In genomic region chr13:107563099-107563925, GRCh38 we compare ENCODE assay signal across 28 cellular contexts.
DNase-seq lines count a peak whose midpoint lies in the region; ATAC-seq and TF ChIP-seq lines count a peak whose summit lies in the region.
"Had no signal": no experiment of that assay in that cellular context is flagged by ENCODE, and none has a peak within 500 bp of the region (broad histone marks: within the 10 kb centered on the region; RNA-seq: fewer than 3 reads in every experiment).

No MANE protein-coding gene starts in this region.

- no peak for TF ChIP-seq CTCF in SK-N-SH (IDR thresholded peaks at IDR 0.05)
- no peak for TF ChIP-seq CTCF in endodermal cell (conservative IDR thresholded peaks at IDR 0.05)
- no peak for TF ChIP-seq CTCF in stomach (IDR thresholded peaks at IDR 0.05)
- no peak for TF ChIP-seq CTCF in GM10248 (IDR thresholded peaks at IDR 0.05; ENCODE audit: control extremely low read depth, extremely low read depth, low read depth, missing control alignments)

- no peak overlapping the region for H2AK5ac ChIP-seq in mesendoderm (ENCODE audit: low read length)

- H3K56ac ChIP-seq in mesendoderm (ENCODE audit: low read length) = no peak overlapping the region

- peaks cover 3% of the 10 kb centered on the region; the same call in 1 of the 2 replicates for H4K20me1 ChIP-seq in SK-N-SH (ENCODE audit: insufficient read depth)

- H3K4me3 ChIP-seq in SK-N-SH (ENCODE audit: low read depth in 2 of 2, low read length in 1 of 2) = no peak overlapping the region
- H3K4me3 ChIP-seq in endodermal cell (ENCODE audit: low read length) = peak overlapping the region; percentile 46
- H3K4me3 ChIP-seq in mesendoderm (ENCODE audit: low read length) = no peak overlapping the region
- no peak overlapping the region for H3K4me3 ChIP-seq in stomach
- H3K4me3 ChIP-seq: K562, left ventricle myocardium inferior, vagina had no signal

- no peak overlapping the region for H2BK120ac ChIP-seq in mesendoderm (ENCODE audit: low read depth, low read length)

- peak in 1 of 2 experiments; percentile 46; a peak in 1 of 4 replicates for TF ChIP-seq EP300 in SK-N-SH (IDR thresholded peaks at IDR 0.05; ENCODE audit: borderline replicate concordance in 1 of 2, low read depth in 1 of 2, low read length in 1 of 2)
- TF ChIP-seq EP300 in stomach (IDR thresholded peaks at IDR 0.05) = no peak

- peaks cover 46% of the 10 kb centered on the region for H3K4me1 Mint-ChIP-seq in endodermal cell
- H3K4me1 Mint-ChIP-seq: activated CD4-positive, alpha-beta memory T cell treated with anti-CD3 and anti-CD28 coated beads, Interleukin-2, amount 10 ng/mL, durations not matched to agents 7 days and 5 days; activated naive CD4-positive, alpha-beta T cell treated with anti-CD3 and anti-CD28 coated beads, Interleukin-2, amount 10 ng/mL, durations not matched to agents 7 days and 5 days; nephron had no signal

- H3K27ac ChIP-seq in SK-N-SH (ENCODE audit: low read depth in 2 of 2, low read length in 1 of 2) (peak overlapping the region in 1 of 2 experiments; percentile 28; a peak in 1 of 4 replicates), endodermal cell (ENCODE audit: low read depth, low read length) (no peak overlapping the region), mesendoderm (ENCODE audit: low read depth, low read length) (no peak overlapping the region), stomach (no peak overlapping the region)
- H3K27ac ChIP-seq: left ventricle myocardium inferior, RWPE1, vagina had no signal

- H3K27ac Mint-ChIP-seq in endodermal cell = peak overlapping the region; percentile 60
- H3K27ac Mint-ChIP-seq: activated CD4-positive, alpha-beta memory T cell treated with anti-CD3 and anti-CD28 coated beads, Interleukin-2, amount 10 ng/mL, durations not matched to agents 7 days and 5 days; activated naive CD4-positive, alpha-beta T cell treated with anti-CD3 and anti-CD28 coated beads, Interleukin-2, amount 10 ng/mL, durations not matched to agents 7 days and 5 days; nephron; progenitor cell of endocrine pancreas; T-helper 1 cell treated with Interleukin-12 subunit alpha and Interleukin-12 subunit beta and Interleukin-4 antibody, amounts not matched to agents 30 μg/mL and 1 μg/mL, for 36 hours had no signal

- no peak overlapping the region for H4K8ac ChIP-seq in mesendoderm (ENCODE audit: low read depth, low read length)

- H3K4me3 Mint-ChIP-seq in endodermal cell = no peak overlapping the region
- H3K4me3 Mint-ChIP-seq: activated CD4-positive, alpha-beta memory T cell treated with anti-CD3 and anti-CD28 coated beads, Interleukin-2, amount 10 ng/mL, durations not matched to agents 7 days and 5 days; activated naive CD4-positive, alpha-beta T cell treated with anti-CD3 and anti-CD28 coated beads, Interleukin-2, amount 10 ng/mL, durations not matched to agents 7 days and 5 days; nephron; T-helper 1 cell treated with Interleukin-12 subunit alpha and Interleukin-12 subunit beta and Interleukin-4 antibody, amounts not matched to agents 30 μg/mL and 1 μg/mL, for 36 hours had no signal

- H3K9ac ChIP-seq in SK-N-SH (no peak overlapping the region), endodermal cell (ENCODE audit: extremely low read depth, low read length, poor library complexity, severe bottlenecking) (no peak overlapping the region), mesendoderm (ENCODE audit: low read length) (no peak overlapping the region)

- no peak overlapping the region for H3K4ac ChIP-seq in mesendoderm (ENCODE audit: low read depth, low read length)

- peaks cover 6% of the 10 kb centered on the region for H3K79me2 ChIP-seq in SK-N-SH (ENCODE audit: insufficient read depth)
- H3K79me2 ChIP-seq in mesendoderm (ENCODE audit: control insufficient read depth, insufficient read depth, low read length) = no peaks in the 10 kb centered on the region

- no peak overlapping the region for H2BK15ac ChIP-seq in mesendoderm (replicated peaks; ENCODE audit: low read depth)

- H3K27me3 ChIP-seq in SK-N-SH (ENCODE audit: insufficient read depth) = no peaks in the 10 kb centered on the region
- no peaks in the 10 kb centered on the region for H3K27me3 ChIP-seq in endodermal cell (ENCODE audit: control insufficient read depth, insufficient read depth, low read length, poor library complexity, severe bottlenecking)
- H3K27me3 ChIP-seq in mesendoderm (ENCODE audit: insufficient read depth, low read length, poor library complexity) = no peaks in the 10 kb centered on the region
- H3K27me3 ChIP-seq in stomach = no peaks in the 10 kb centered on the region
- H3K27me3 ChIP-seq: vagina had no signal

- ATAC-seq in GM19455 (IDR thresholded peaks at IDR 0.05; ENCODE audit: unreplicated experiment) = no peak
- ATAC-seq: K562 had no signal

- H3K36me3 ChIP-seq in SK-N-SH (replicated peaks in 1 of 2; ENCODE audit: control insufficient read depth in 1 of 2, insufficient read depth in 2 of 2, low read length in 1 of 2) (peaks cover 0 to 4% of the 10 kb centered on the region in 2 experiments), endodermal cell (ENCODE audit: control insufficient read depth, insufficient read depth, low read length) (no peaks in the 10 kb centered on the region), mesendoderm (ENCODE audit: control insufficient read depth, insufficient read depth, low read length) (no peaks in the 10 kb centered on the region), stomach (no peaks in the 10 kb centered on the region)
- H3K36me3 ChIP-seq: left ventricle myocardium inferior, vagina had no signal

- peaks cover 5% of the 10 kb centered on the region for H3K79me1 ChIP-seq in mesendoderm (ENCODE audit: low read length)

- no peak overlapping the region for H4K5ac ChIP-seq in mesendoderm (ENCODE audit: low read length)

- intact Hi-C loops in stomach (cut with DNase I; ENCODE audit: low total_unique reads) = no loop called here

- TF ChIP-seq POLR2A in stomach (IDR thresholded peaks at IDR 0.05) = no peak

- H3K27me3 Mint-ChIP-seq in endodermal cell (ENCODE audit: insufficient read depth) = no peaks in the 10 kb centered on the region
- H3K27me3 Mint-ChIP-seq: activated CD4-positive, alpha-beta memory T cell treated with anti-CD3 and anti-CD28 coated beads, Interleukin-2, amount 10 ng/mL, durations not matched to agents 7 days and 5 days; activated naive CD4-positive, alpha-beta T cell treated with anti-CD3 and anti-CD28 coated beads, Interleukin-2, amount 10 ng/mL, durations not matched to agents 7 days and 5 days had no signal

- no peaks in the 10 kb centered on the region for H3K36me3 Mint-ChIP-seq in endodermal cell (ENCODE audit: low read depth)
- H3K36me3 Mint-ChIP-seq: activated naive CD4-positive, alpha-beta T cell treated with anti-CD3 and anti-CD28 coated beads, Interleukin-2, amount 10 ng/mL, durations not matched to agents 7 days and 5 days had no signal

- H3K9me3 Mint-ChIP-seq in endodermal cell = no peaks in the 10 kb centered on the region
- H3K9me3 Mint-ChIP-seq: nephron had no signal

- H3K18ac ChIP-seq in mesendoderm (ENCODE audit: low read length) = no peak overlapping the region

- peaks cover 4% of the 10 kb centered on the region for H3F3A ChIP-seq in SK-N-SH (replicated peaks; ENCODE audit: insufficient read depth)

- DNase-seq in SK-N-SH = peak; percentile 25
- DNase-seq in endodermal cell = no peak
- DNase-seq in mesendoderm = peak; percentile 72
- peak; percentile 68 for DNase-seq in superior temporal gyrus (ENCODE audit: extremely low spot score)
- DNase-seq in NK-92 treated with Interleukin-12 subunit alpha and Interleukin-12 subunit beta, amount 100 ng/mL, for 24 hours (lab: John Stamatoyannopoulos, UW) = no peak
- no peak for DNase-seq in stomach
- DNase-seq in GM10248 (ENCODE audit: extremely low spot score) = no peak
- DNase-seq: activated CD4-positive, alpha-beta memory T cell treated with anti-CD3 and anti-CD28 coated beads, Interleukin-2, amount 10 ng/mL, durations not matched to agents 7 days and 5 days; activated CD4-positive, CD25-positive, alpha-beta regulatory T cell treated with anti-CD3 and anti-CD28 coated beads, Interleukin-2, amount 50 U/mL, for 72 hours; activated CD8-positive, alpha-beta memory T cell treated with anti-CD3 and anti-CD28 coated beads, Interleukin-2, amount 50 U/mL, for 48 hours; activated naive CD4-positive, alpha-beta T cell treated with anti-CD3 and anti-CD28 coated beads, Interleukin-2, amount 10 ng/mL, durations not matched to agents 7 days and 5 days; amniotic stem cell; C1 segment of cervical spinal cord; Caco-2; cortex of kidney; DMS79 treated with DMSO at 0.1 percent for 48 hours; left ventricle myocardium inferior; NCI-H2029; NCI-H774; stimulated activated CD4-positive, alpha-beta T cell treated with anti-CD3 and anti-CD28 coated beads, Interleukin-15, amount 100 ng/mL, for 24 hours; stimulated activated naive CD4-positive, alpha-beta T cell had no signal

- peaks cover 0 to 13% of the 10 kb centered on the region in 2 experiments; a peak in 2 of 4 replicates for H3K4me1 ChIP-seq in SK-N-SH (ENCODE audit: control insufficient read depth in 1 of 2, insufficient read depth in 2 of 2, low read depth in 1 of 2, low read length in 1 of 2)
- H3K4me1 ChIP-seq in endodermal cell (ENCODE audit: control insufficient read depth, insufficient read depth, low read length) = peaks cover 16% of the 10 kb centered on the region
- H3K4me1 ChIP-seq in mesendoderm (ENCODE audit: control insufficient read depth, low read depth, low read length) = peaks cover 13% of the 10 kb centered on the region
- peaks cover 0 to 5% (median 0%) of the 10 kb centered on the region in 4 donors for H3K4me1 ChIP-seq in stomach
- H3K4me1 ChIP-seq: Caco-2, left ventricle myocardium inferior had no signal

- POLR2A ChIA-PET in SK-N-SH (lab: Yijun Ruan, JAX) (no interaction called here), GM10248 (lab: Yijun Ruan, JAX) (no interaction called here)

- no peaks in the 10 kb centered on the region for H3K9me3 ChIP-seq in SK-N-SH
- H3K9me3 ChIP-seq in endodermal cell (ENCODE audit: control insufficient read depth, low read length) = no peaks in the 10 kb centered on the region
- no peaks in the 10 kb centered on the region for H3K9me3 ChIP-seq in stomach
- H3K9me3 ChIP-seq: Caco-2, left ventricle myocardium inferior, vagina had no signal

- H3K4me2 ChIP-seq in SK-N-SH = no peak overlapping the region
- H3K4me2 ChIP-seq in mesendoderm (ENCODE audit: low read length) = no peak overlapping the region

- no peak overlapping the region for H3K23ac ChIP-seq in mesendoderm (ENCODE audit: low read length)

- H2BK5ac ChIP-seq in mesendoderm (ENCODE audit: low read length) = no peak overlapping the region

- CTCF ChIA-PET in SK-N-SH (lab: Yijun Ruan, JAX) = interaction anchor here (0.6 to 2.0 kb wide), 4 partner anchors 13 to 352 kb away, joined by 3 to 5 read pairs (median 4); no protein-coding TSS in a partner anchor
- CTCF ChIA-PET in GM10248 (lab: Yijun Ruan, JAX) = interaction anchor here (1.2 kb wide), 1 partner anchor 10 kb away, joined by 3 read pairs; no protein-coding TSS in a partner anchor

- H3K9me2 ChIP-seq in SK-N-SH = no peaks in the 10 kb centered on the region

- TF ChIP-seq RAD21 in SK-N-SH (IDR thresholded peaks at IDR 0.05; ENCODE audit: low read length) = no peak

- no peak overlapping the region for H2AFZ ChIP-seq in SK-N-SH (ENCODE audit: low read depth)

- whole genome bisulfite sequencing in SK-N-SH (ENCODE audit: low lambda C conversion rate) = 46% methylated on average over 7 of the region's 7 CpGs
- WGBS in endodermal cell (ENCODE audit: insufficient coverage in 1 of 2, insufficient read length in 1 of 2), 2 experiments = 28 to 33% methylated on average over 3 to 6 of the region's 7 CpGs
- no CpG with 5 or more reads among the region's 7 CpGs for WGBS in mesendoderm (ENCODE audit: extremely low coverage, insufficient coverage, low lambda C conversion rate)
- WGBS in stomach, 5 donors = 32 to 44% (median 42%) methylated on average over 7 of the region's 7 CpGs

Comparison
In these comparisons a context has a peak if more than half of its experiments do, and no peak if none do; other contexts are left out.
1. DNase-seq: peak in SK-N-SH (single experiment), mesendoderm (single experiment) and superior temporal gyrus (single experiment); none in endodermal cell (single experiment), NK-92 treated with Interleukin-12 subunit alpha and Interleukin-12 subunit beta, amount 100 ng/mL, for 24 hours (single experiment), stomach (single experiment) and GM10248 (single experiment).